8 cellular contexts compared by ENCODE assay signal in the genomic region with DNA sequence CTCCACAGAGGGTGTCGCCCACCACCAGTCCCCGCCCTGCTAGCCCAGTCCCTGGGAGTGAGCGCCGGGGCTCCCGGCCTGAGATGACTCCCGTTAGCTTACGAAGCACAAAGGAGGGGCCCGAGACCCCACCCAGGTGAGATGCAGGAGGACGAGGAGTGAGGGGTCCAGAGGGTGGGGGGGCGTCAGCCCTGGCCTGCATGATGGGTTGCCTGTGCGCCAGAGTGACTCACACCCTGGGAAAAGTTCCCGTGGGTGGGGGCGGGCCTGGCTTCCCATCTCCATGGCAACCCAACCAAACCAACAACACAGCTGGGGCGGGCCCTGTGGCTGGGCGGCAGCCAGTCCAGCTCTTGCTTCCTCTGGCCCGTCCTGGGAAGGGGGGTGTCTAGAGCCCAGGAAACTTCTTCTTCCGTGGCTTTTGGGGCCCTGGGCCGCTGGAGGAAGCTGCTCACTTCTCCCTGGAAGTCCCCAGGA. TPM values are rescaled to one million over a fixed set of nuclear protein-coding genes. Genes with fewer than 3 reads are reported as not detected.
DNase-seq lines count a peak whose midpoint lies in the region; ATAC-seq lines count a peak whose summit lies in the region.

No MANE protein-coding gene starts in this region.

- peak; percentile 10 to 57 (median 31) for DNase-seq in NCI-H1417 (lab: John Stamatoyannopoulos, UW)
- DNase-seq in NCI-H1417 treated with DMSO at 0.1 percent for 48 hours (lab: John Stamatoyannopoulos, UW) = no peak
- peak; percentile 74 for DNase-seq in NCI-H2196 (lab: John Stamatoyannopoulos, UW; ENCODE audit: unreplicated experiment)
- DNase-seq in activated CD8-positive, alpha-beta memory T cell treated with anti-CD3 and anti-CD28 coated beads, Interleukin-2, amount 50 U/mL, for 4 hours = peak; percentile 57
- DNase-seq in myocyte (ENCODE audit: low read depth) = peak; percentile 95
- peak; percentile 40 to 62 for DNase-seq in stimulated activated CD8-positive, alpha-beta memory T cell treated with anti-CD3 and anti-CD28 coated beads, Interleukin-7, amount 100 ng/mL, for 4 hours (ENCODE audit: low read depth in 2 of 2)

- ATAC-seq in esophagus mucosa (peak; percentile 66), GM21526 (IDR thresholded peaks at IDR 0.05; ENCODE audit: low FRiP score, unreplicated experiment) (no peak)

RNA-seq across cellular contexts. Expression of gene GAS2L1, which starts 4.5 kb away (rescaled TPM):
- total RNA-seq in esophagus mucosa = 27.7 TPM
- total RNA-seq in myocyte = 20.4 and 34.9 TPM in 2 replicates
- 29.4 TPM for polyA plus RNA-seq in myocyte (2012)

RNA-seq across cellular contexts. Expression of gene RASL10A, which starts 4.6 kb away (rescaled TPM):
- 0.88 TPM for total RNA-seq in esophagus mucosa
- 2.5 and 9.5 TPM in 2 replicates for total RNA-seq in myocyte
- 1.00 TPM for polyA plus RNA-seq in myocyte (2012)

RNA-seq across cellular contexts. Expression of gene EWSR1, which starts 42.8 kb away (rescaled TPM):
- total RNA-seq in esophagus mucosa (127 TPM), myocyte (232 and 242 TPM in 2 replicates)
- polyA plus RNA-seq in myocyte (2012) = 185 TPM

RNA-seq across cellular contexts. Expression of gene RHBDD3, which starts 43.1 kb away (rescaled TPM):
- total RNA-seq in esophagus mucosa = 10.4 TPM
- 47.7 and 48.4 TPM in 2 replicates for total RNA-seq in myocyte
- 37.0 TPM for polyA plus RNA-seq in myocyte (2012)
